1 cellular context compared by ENCODE assay signal in genomic region chr10:89404648-89405047, GRCh38.
TF ChIP-seq lines count a peak whose summit lies in the region.

No MANE protein-coding gene starts in this region.

TF ChIP-seq in HepG2, 621 proteins besides CTCF, POLR2A, EP300 and RAD21:
- TF ChIP-seq TMF1 (CRISPR knock-in tag; IDR thresholded peaks at IDR 0.05; ENCODE audit: low read depth) = no peak
- no peak for TF ChIP-seq ZNF44 (CRISPR knock-in tag; IDR thresholded peaks at IDR 0.05)
